16 cellular contexts compared by ENCODE assay signal in the genomic region with DNA sequence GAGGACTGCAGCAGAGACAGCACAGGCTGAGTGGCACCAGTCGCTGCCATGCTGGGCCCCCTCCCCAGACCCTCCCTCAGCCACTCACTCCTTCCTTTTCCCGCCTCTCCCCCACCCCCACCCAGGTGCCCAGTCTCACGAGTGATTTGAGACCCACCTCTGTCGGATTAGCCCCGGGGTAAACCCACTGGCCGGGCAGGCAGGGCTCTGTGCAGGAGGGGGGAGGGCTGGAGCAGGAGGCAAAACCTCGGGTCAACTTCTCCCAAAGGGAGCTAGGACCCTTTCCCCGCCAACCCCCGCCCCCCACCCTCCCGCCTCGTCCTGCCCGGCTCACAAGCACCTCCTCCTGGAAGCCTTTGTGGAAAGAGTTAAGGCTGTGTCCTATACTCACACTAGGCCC. TPM values are rescaled to one million over a fixed set of nuclear protein-coding genes. Genes with fewer than 3 reads are reported as not detected.
DNase-seq lines count a peak whose midpoint lies in the region; ATAC-seq and TF ChIP-seq lines count a peak whose summit lies in the region.
"Had no signal": no experiment of that assay in that cellular context is flagged by ENCODE, and none has a peak within 500 bp of the region (broad histone marks: within the 10 kb centered on the region; RNA-seq: fewer than 3 reads in every experiment).

No MANE protein-coding gene starts in this region.

- H3K9me3 ChIP-seq in cardiac muscle cell (ENCODE audit: low read depth) = no peaks in the 10 kb centered on the region
- H3K9me3 ChIP-seq in tibial artery = no peaks in the 10 kb centered on the region
- H3K9me3 ChIP-seq: left lung, ovary had no signal

- POLR2A ChIA-PET in activated CD8-positive, alpha-beta T cell treated with anti-CD3 and anti-CD28 coated beads for 36 hours (lab: Charles Lee) = interaction anchor here (1.0 to 4.4 kb wide), 2 partner anchors 14 kb away, joined by 3 to 39 read pairs; a partner anchor contains a TSS

- CTCF ChIA-PET in activated CD8-positive, alpha-beta T cell treated with anti-CD3 and anti-CD28 coated beads for 36 hours (lab: Charles Lee) = interaction anchor here (5.0 kb wide), 1 partner anchor 17 kb away, joined by 71 read pairs; a partner anchor contains a TSS

- peaks cover 70% of the 10 kb centered on the region for H3K4me1 Mint-ChIP-seq in activated CD8-positive, alpha-beta T cell treated with anti-CD3 and anti-CD28 coated beads for 36 hours (ENCODE audit: low read depth)
- H3K4me1 Mint-ChIP-seq in mesothelial cell of epicardium = peaks cover 55% of the 10 kb centered on the region

- H3K27ac ChIP-seq in cardiac muscle cell (peak overlapping the region; percentile 100), tibial artery (peak overlapping the region; percentile 98 to 99)
- H3K27ac ChIP-seq: ovary had no signal

- H3K36me3 Mint-ChIP-seq in activated CD8-positive, alpha-beta T cell treated with anti-CD3 and anti-CD28 coated beads for 36 hours (ENCODE audit: low read depth) = peaks cover 69% of the 10 kb centered on the region
- H3K36me3 Mint-ChIP-seq in mesothelial cell of epicardium = peaks cover 16% of the 10 kb centered on the region

- H3K27me3 Mint-ChIP-seq in activated CD8-positive, alpha-beta T cell treated with anti-CD3 and anti-CD28 coated beads for 36 hours = no peaks in the 10 kb centered on the region
- H3K27me3 Mint-ChIP-seq in mesothelial cell of epicardium (ENCODE audit: low read depth) = no peaks in the 10 kb centered on the region
- H3K27me3 Mint-ChIP-seq: activated CD4-positive, alpha-beta T cell treated with anti-CD3 and anti-CD28 coated beads, Interleukin-2, amount 10 ng/mL, durations not matched to agents 24 days and 14 days had no signal

- H3K4me1 ChIP-seq in cardiac muscle cell (ENCODE audit: low read depth) (peaks cover 30% of the 10 kb centered on the region), tibial artery (peaks cover 0 to 66% (median 50%) of the 10 kb centered on the region in 4 donors)

- DNase-seq in cardiac muscle cell (ENCODE audit: low read depth in 1 of 2, low spot score in 1 of 2) (no peak), left cardiac atrium (no peak), mesothelial cell of epicardium (ENCODE audit: low spot score in 2 of 2, unreplicated experiment in 2 of 2) (no peak), tibial artery (no peak), SKM-1 treated with dmso at 0.1 percent for 144 hours (lab: John Stamatoyannopoulos, UW; ENCODE audit: unreplicated experiment) (no peak), NCI-H510A (lab: John Stamatoyannopoulos, UW) (no peak), HuH-7.5 (ENCODE audit: low spot score) (no peak)
- no peak for DNase-seq in activated CD8-positive, alpha-beta T cell treated with anti-CD3 and anti-CD28 coated beads for 36 hours
- DNase-seq: activated gamma-delta T cell, DMS53, hippocampal formation, left lung, NCI-H1092 treated with DMSO at 0.1 percent for 48 hours, PC-3 had no signal

- H3K27ac Mint-ChIP-seq in activated CD8-positive, alpha-beta T cell treated with anti-CD3 and anti-CD28 coated beads for 36 hours = peak overlapping the region; percentile 43
- peak overlapping the region; percentile 100 for H3K27ac Mint-ChIP-seq in mesothelial cell of epicardium

- no peak for ATAC-seq in left cardiac atrium
- ATAC-seq in activated CD8-positive, alpha-beta T cell treated with anti-CD3 and anti-CD28 coated beads for 36 hours = no peak
- ATAC-seq: left lung, PC-3 had no signal

- no peak overlapping the region for H3K4me3 Mint-ChIP-seq in activated CD8-positive, alpha-beta T cell treated with anti-CD3 and anti-CD28 coated beads for 36 hours
- H3K4me3 Mint-ChIP-seq in mesothelial cell of epicardium = no peak overlapping the region
- H3K4me3 Mint-ChIP-seq: activated CD4-positive, alpha-beta T cell treated with anti-CD3 and anti-CD28 coated beads, Interleukin-2, amount 10 ng/mL, durations not matched to agents 24 days and 14 days had no signal

- no peak for TF ChIP-seq CTCF in cardiac muscle cell (IDR thresholded peaks at IDR 0.05; ENCODE audit: low read depth, low read length)
- TF ChIP-seq CTCF in activated CD8-positive, alpha-beta T cell treated with anti-CD3 and anti-CD28 coated beads for 36 hours (IDR thresholded peaks at IDR 0.05) = no peak
- no peak for TF ChIP-seq CTCF in mesothelial cell of epicardium (IDR thresholded peaks at IDR 0.05; ENCODE audit: unreplicated experiment)
- no peak for TF ChIP-seq CTCF in tibial artery (IDR thresholded peaks at IDR 0.05)

- H3K4me3 ChIP-seq in cardiac muscle cell = no peak overlapping the region
- no peak overlapping the region for H3K4me3 ChIP-seq in tibial artery
- H3K4me3 ChIP-seq: left lung, ovary had no signal

- no peaks in the 10 kb centered on the region for H3K27me3 ChIP-seq in cardiac muscle cell
- no peaks in the 10 kb centered on the region for H3K27me3 ChIP-seq in tibial artery
- H3K27me3 ChIP-seq: left lung, ovary had no signal

- intact Hi-C loops in left cardiac atrium (cut with DNase I) = no loop called here
- intact Hi-C loops in activated CD8-positive, alpha-beta T cell treated with anti-CD3 and anti-CD28 coated beads for 36 hours (cut with micrococcal nuclease) = no loop called here
- intact Hi-C loops in tibial artery (cut with DNase I; ENCODE audit: low total_unique reads) = no loop called here

- peaks cover 5% of the 10 kb centered on the region for H3K36me3 ChIP-seq in cardiac muscle cell
- H3K36me3 ChIP-seq in tibial artery = peaks cover 16 to 34% (median 32%) of the 10 kb centered on the region in 3 donors
- H3K36me3 ChIP-seq: ovary had no signal

- H3K9me3 Mint-ChIP-seq in activated CD8-positive, alpha-beta T cell treated with anti-CD3 and anti-CD28 coated beads for 36 hours = no peaks in the 10 kb centered on the region
- H3K9me3 Mint-ChIP-seq in mesothelial cell of epicardium = no peaks in the 10 kb centered on the region
- H3K9me3 Mint-ChIP-seq: activated CD4-positive, alpha-beta T cell treated with anti-CD3 and anti-CD28 coated beads, Interleukin-2, amount 10 ng/mL, durations not matched to agents 24 days and 14 days had no signal

RNA-seq across cellular contexts. Expression of a gene that starts 3.5 kb away (rescaled TPM):
- 34.9 and 54.1 TPM in 2 replicates for total RNA-seq in cardiac muscle cell
- 70.7 and 77.7 TPM in 2 replicates for polyA plus RNA-seq in cardiac muscle cell
- total RNA-seq in left cardiac atrium = 10 to 100 TPM; 62.9 to 74.0 TPM
- total RNA-seq in activated CD8-positive, alpha-beta T cell treated with anti-CD3 and anti-CD28 coated beads for 36 hours = 10 to 100 TPM; 84.2 to 93.6 TPM
- 35.5 to 40.5 TPM (median 38.4 TPM) in 3 replicates for total RNA-seq in mesothelial cell of epicardium

RNA-seq across cellular contexts. Expression of a gene that starts 7.1 kb away (rescaled TPM):
- total RNA-seq in cardiac muscle cell = 207 and 480 TPM in 2 replicates
- polyA plus RNA-seq in cardiac muscle cell = 176 and 238 TPM in 2 replicates
- total RNA-seq in left cardiac atrium = 100 to 1,000 TPM; 139 to 156 TPM
- 100 to 1,000 TPM; 232 to 235 TPM for total RNA-seq in activated CD8-positive, alpha-beta T cell treated with anti-CD3 and anti-CD28 coated beads for 36 hours
- total RNA-seq in mesothelial cell of epicardium = 176 to 183 TPM (median 182 TPM) in 3 replicates

RNA-seq across cellular contexts. Expression of a gene that starts 15.8 kb away (rescaled TPM):
- 22.6 and 27.3 TPM in 2 replicates for total RNA-seq in cardiac muscle cell
- polyA plus RNA-seq in cardiac muscle cell = 25.1 and 31.3 TPM in 2 replicates
- 10 to 100 TPM; 15.7 to 18.6 TPM for total RNA-seq in left cardiac atrium
- total RNA-seq in activated CD8-positive, alpha-beta T cell treated with anti-CD3 and anti-CD28 coated beads for 36 hours = 10 to 100 TPM; 40.6 to 44.5 TPM
- 37.3 to 41.9 TPM (median 39.3 TPM) in 3 replicates for total RNA-seq in mesothelial cell of epicardium

RNA-seq across cellular contexts. Expression of a gene that starts 16.1 kb away (rescaled TPM):
- 22.8 and 25.4 TPM in 2 replicates for total RNA-seq in cardiac muscle cell
- polyA plus RNA-seq in cardiac muscle cell = 19.5 and 20.9 TPM in 2 replicates
- 10 to 100 TPM; 14.6 to 20.5 TPM for total RNA-seq in left cardiac atrium
- 10 to 100 TPM; 32.3 to 32.5 TPM for total RNA-seq in activated CD8-positive, alpha-beta T cell treated with anti-CD3 and anti-CD28 coated beads for 36 hours
- total RNA-seq in mesothelial cell of epicardium = 36.9 to 39.2 TPM (median 39.0 TPM) in 3 replicates

RNA-seq across cellular contexts. Expression of a gene that starts 23.0 kb away (rescaled TPM):
- total RNA-seq in cardiac muscle cell (117 and 126 TPM in 2 replicates), left cardiac atrium (10 to 100 TPM; 32.0 to 46.2 TPM), mesothelial cell of epicardium (78.4 to 93.9 TPM (median 93.7 TPM) in 3 replicates)
- polyA plus RNA-seq in cardiac muscle cell = 118 and 150 TPM in 2 replicates
- 10 to 100 TPM; 69.8 to 70.6 TPM for total RNA-seq in activated CD8-positive, alpha-beta T cell treated with anti-CD3 and anti-CD28 coated beads for 36 hours
